ENCODE assay signal across 11 cellular contexts in genomic region chr9:134455537-134455936, GRCh38.
DNase-seq lines count a peak whose midpoint lies in the region; ATAC-seq and TF ChIP-seq lines count a peak whose summit lies in the region.
"Had no signal": no experiment of that assay in that cellular context is flagged by ENCODE, and none has a peak within 500 bp of the region (broad histone marks: within the 10 kb centered on the region; RNA-seq: fewer than 3 reads in every experiment).

No MANE protein-coding gene starts in this region.

- H2BK12ac ChIP-seq in trophoblast cell (ENCODE audit: low read length): peak overlapping the region; percentile 93

- peak overlapping the region; percentile 100 for H3K27ac ChIP-seq in AG04450 (ENCODE audit: low read depth, low read length)
- H3K27ac ChIP-seq in SJSA1: peak overlapping the region; percentile 99
- peak overlapping the region; percentile 84 to 89 (median 84) for H3K27ac ChIP-seq in esophagus muscularis mucosa (replicated peaks in 1 of 4)
- H3K27ac ChIP-seq in trophoblast cell (ENCODE audit: low read depth, low read length): peak overlapping the region; percentile 96

- POLR2A ChIA-PET in AG04450 (lab: Yijun Ruan, JAX): interaction anchor here (1.0 to 2.5 kb wide), 11 partner anchors 12 to 252 kb away, joined by 3 to 19 read pairs (median 11); no protein-coding TSS in a partner anchor

- H3K4me2 ChIP-seq in trophoblast cell (ENCODE audit: low read length): no peak overlapping the region

- H3K4me3 ChIP-seq in AG04450 (ENCODE audit: low read depth, low read length) (no peak overlapping the region), SJSA1 (peak overlapping the region; percentile 10; the same call in 1 of the 2 replicates), esophagus muscularis mucosa (peak overlapping the region; percentile 36 to 51 (median 44)), trophoblast cell (ENCODE audit: low read depth, low read length) (no peak overlapping the region)

- no peak overlapping the region for H3K23ac ChIP-seq in trophoblast cell (ENCODE audit: low read length)

- peaks cover 37% of the 10 kb centered on the region for H3K4me1 ChIP-seq in SJSA1 (replicated peaks)
- peaks cover 30 to 53% (median 41%) of the 10 kb centered on the region in 4 donors for H3K4me1 ChIP-seq in esophagus muscularis mucosa
- H3K4me1 ChIP-seq in trophoblast cell (ENCODE audit: control insufficient read depth in 1 of 2, insufficient read depth in 2 of 2, low read length in 2 of 2): peaks cover 54 to 58% of the 10 kb centered on the region in 2 experiments

- intact Hi-C loops in esophagus muscularis mucosa (cut with DNase I): loop anchor here (5.0 kb wide), 1 partner anchor 187 kb away; the partner anchor contains the start of gene COL5A1

- H3K79me1 ChIP-seq in trophoblast cell (ENCODE audit: low read length): peaks cover 58% of the 10 kb centered on the region

- peak overlapping the region; percentile 90 for H2BK5ac ChIP-seq in trophoblast cell (ENCODE audit: low read depth, low read length, poor library complexity)

- ATAC-seq in HG03378 (IDR thresholded peaks at IDR 0.05; ENCODE audit: unreplicated experiment): no peak

- H3K36me3 ChIP-seq in SJSA1: no peaks in the 10 kb centered on the region
- no peaks in the 10 kb centered on the region for H3K36me3 ChIP-seq in esophagus muscularis mucosa
- H3K36me3 ChIP-seq in trophoblast cell (ENCODE audit: control insufficient read depth in 1 of 2, insufficient read depth in 2 of 2, low read length in 2 of 2): no peaks in the 10 kb centered on the region

- peak overlapping the region; percentile 60 for H4K12ac ChIP-seq in trophoblast cell (ENCODE audit: low read depth, low read length)

- peak overlapping the region; percentile 99 for H4K91ac ChIP-seq in trophoblast cell (ENCODE audit: low read depth, low read length)

- peak overlapping the region; percentile 93 for H3K18ac ChIP-seq in trophoblast cell (ENCODE audit: low read length)

- peak overlapping the region; percentile 90 for H3K14ac ChIP-seq in trophoblast cell (ENCODE audit: low read length)

- H3K27me3 ChIP-seq in AG04450 (ENCODE audit: control insufficient read depth, insufficient read depth, low read length) (no peaks in the 10 kb centered on the region), SJSA1 (replicated peaks) (no peaks in the 10 kb centered on the region), esophagus muscularis mucosa (no peaks in the 10 kb centered on the region), trophoblast cell (ENCODE audit: insufficient read depth, low read length) (no peaks in the 10 kb centered on the region)

- H3K4ac ChIP-seq in trophoblast cell (ENCODE audit: low read depth, low read length): peak overlapping the region; percentile 85

- H3K9ac ChIP-seq in trophoblast cell (ENCODE audit: low read length): no peak overlapping the region

- no peak for TF ChIP-seq POLR2A in esophagus muscularis mucosa (IDR thresholded peaks at IDR 0.05; ENCODE audit: low read depth)

- H2AK5ac ChIP-seq in trophoblast cell (ENCODE audit: low read length): peak overlapping the region; percentile 98

- H2AFZ ChIP-seq in trophoblast cell (ENCODE audit: insufficient read depth, low read length, poor library complexity): peak overlapping the region; percentile 28

- H4K8ac ChIP-seq in trophoblast cell (ENCODE audit: low read depth, low read length): peak overlapping the region; percentile 85

- no peak for TF ChIP-seq EP300 in esophagus muscularis mucosa (IDR thresholded peaks at IDR 0.05)

- peaks cover 20% of the 10 kb centered on the region for H3K79me2 ChIP-seq in trophoblast cell (ENCODE audit: control insufficient read depth, insufficient read depth, low read length, poor library complexity)

- DNase-seq in AG04450 (ENCODE audit: low read depth, low spot score): no peak
- no peak for DNase-seq in SJSA1 (ENCODE audit: low read depth in 1 of 2, low spot score in 2 of 2)
- DNase-seq in esophagus muscularis mucosa (ENCODE audit: extremely low spot score): no peak
- DNase-seq in trophoblast cell: no peak
- DNase-seq in middle frontal gyrus (ENCODE audit: extremely low spot score, low spot score): no peak
- DNase-seq in NK-92 treated with Interleukin-12 subunit alpha and Interleukin-12 subunit beta, amount 100 ng/mL, for 24 hours (lab: John Stamatoyannopoulos, UW): no peak
- no peak for DNase-seq in DMS153 (lab: John Stamatoyannopoulos, UW)
- DNase-seq: DMS 273 treated with DMSO at 0.1 percent for 48 hours, NCI-H1092, OCI-M1 had no signal

- CTCF ChIA-PET in AG04450 (lab: Charles Lee): interaction anchor here (0.6 to 1.2 kb wide), 2 partner anchors 37 to 116 kb away, joined by 3 read pairs; no protein-coding TSS in a partner anchor

- WGBS in esophagus muscularis mucosa: 60% methylated on average over 3 of the region's 15 CpGs
- WGBS in trophoblast cell (ENCODE audit: extremely low coverage, insufficient coverage, insufficient read length): no CpG with 5 or more reads among the region's 15 CpGs

- H2BK120ac ChIP-seq in trophoblast cell (ENCODE audit: insufficient read depth, low read length, poor library complexity): peak overlapping the region; percentile 99

- TF ChIP-seq CTCF in AG04450 (IDR thresholded peaks at IDR 0.05; ENCODE audit: low read depth, low read length) (no peak), esophagus muscularis mucosa (IDR thresholded peaks at IDR 0.05) (no peak)

- H3K9me3 ChIP-seq in AG04450 (ENCODE audit: control insufficient read depth, insufficient read depth, low read length): peaks cover 3% of the 10 kb centered on the region; the same call in 1 of the 2 replicates
- H3K9me3 ChIP-seq in SJSA1 (replicated peaks): no peaks in the 10 kb centered on the region
- H3K9me3 ChIP-seq in esophagus muscularis mucosa: no peaks in the 10 kb centered on the region
- peaks cover 3% of the 10 kb centered on the region for H3K9me3 ChIP-seq in trophoblast cell (ENCODE audit: insufficient read depth, low read depth, low read length)

Comparison
In these comparisons a context has a peak if more than half of its experiments do, and no peak if none do; other contexts are left out.
1. H3K4me3 ChIP-seq: peak in SJSA1 (single experiment) and esophagus muscularis mucosa (4 of 4); none in AG04450 (single experiment) and trophoblast cell (single experiment).
2. Peak in every context shown above with its lines, with median percentiles within 50 percentile points of each other: H3K27ac ChIP-seq.